Comparison of ENCODE assay signal across 8 cellular contexts in the genomic region with DNA sequence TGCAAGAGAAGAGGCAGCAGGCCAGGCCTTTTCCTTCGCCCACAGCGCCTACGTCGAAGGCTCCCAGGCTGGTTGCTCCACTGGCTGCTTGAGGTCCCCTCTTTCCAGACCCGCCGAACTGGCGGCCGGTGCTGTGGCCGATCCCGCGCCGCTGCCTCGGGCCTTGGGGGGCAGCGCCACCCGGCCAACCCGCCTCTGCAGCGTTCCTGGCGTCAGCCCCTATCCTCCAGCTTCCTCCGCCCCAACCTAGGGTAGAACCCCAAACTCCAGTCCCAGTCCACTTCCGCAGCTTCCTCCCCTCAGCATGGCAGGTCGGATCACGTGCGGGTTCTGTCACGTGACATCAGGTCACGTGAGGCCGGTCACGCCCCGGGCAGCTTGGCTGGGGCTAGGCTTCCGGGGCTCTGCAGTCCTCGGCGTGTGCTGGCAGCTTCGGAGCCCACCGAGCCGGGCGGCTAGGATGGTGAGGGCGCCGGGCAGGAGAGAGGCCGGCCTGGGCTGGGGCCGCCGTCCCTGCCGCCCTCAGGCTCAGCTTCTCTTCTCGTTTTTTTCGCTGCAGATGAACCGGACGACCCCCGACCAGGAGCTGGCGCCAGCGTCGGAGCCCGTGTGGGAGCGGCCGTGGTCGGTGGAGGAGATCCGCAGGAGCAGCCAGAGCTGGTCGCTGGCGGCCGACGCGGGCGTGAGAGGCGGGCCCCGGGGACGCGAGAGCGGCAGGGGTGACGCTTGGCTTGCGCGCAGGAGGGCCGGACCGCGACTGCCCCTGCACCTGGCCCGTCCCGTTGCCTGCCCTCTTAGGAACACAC. TPM values are rescaled to one million over a fixed set of nuclear protein-coding genes. Genes with fewer than 3 reads are reported as not detected.
DNase-seq lines count a peak whose midpoint lies in the region; ATAC-seq, FAIRE-seq and TF ChIP-seq lines count a peak whose summit lies in the region.
"Not testable (repeated sequence)": the region's sequence is repeated elsewhere in the genome, so short reads cannot be mapped to it uniquely, and the experiment has no call there.

A gene with protein sequence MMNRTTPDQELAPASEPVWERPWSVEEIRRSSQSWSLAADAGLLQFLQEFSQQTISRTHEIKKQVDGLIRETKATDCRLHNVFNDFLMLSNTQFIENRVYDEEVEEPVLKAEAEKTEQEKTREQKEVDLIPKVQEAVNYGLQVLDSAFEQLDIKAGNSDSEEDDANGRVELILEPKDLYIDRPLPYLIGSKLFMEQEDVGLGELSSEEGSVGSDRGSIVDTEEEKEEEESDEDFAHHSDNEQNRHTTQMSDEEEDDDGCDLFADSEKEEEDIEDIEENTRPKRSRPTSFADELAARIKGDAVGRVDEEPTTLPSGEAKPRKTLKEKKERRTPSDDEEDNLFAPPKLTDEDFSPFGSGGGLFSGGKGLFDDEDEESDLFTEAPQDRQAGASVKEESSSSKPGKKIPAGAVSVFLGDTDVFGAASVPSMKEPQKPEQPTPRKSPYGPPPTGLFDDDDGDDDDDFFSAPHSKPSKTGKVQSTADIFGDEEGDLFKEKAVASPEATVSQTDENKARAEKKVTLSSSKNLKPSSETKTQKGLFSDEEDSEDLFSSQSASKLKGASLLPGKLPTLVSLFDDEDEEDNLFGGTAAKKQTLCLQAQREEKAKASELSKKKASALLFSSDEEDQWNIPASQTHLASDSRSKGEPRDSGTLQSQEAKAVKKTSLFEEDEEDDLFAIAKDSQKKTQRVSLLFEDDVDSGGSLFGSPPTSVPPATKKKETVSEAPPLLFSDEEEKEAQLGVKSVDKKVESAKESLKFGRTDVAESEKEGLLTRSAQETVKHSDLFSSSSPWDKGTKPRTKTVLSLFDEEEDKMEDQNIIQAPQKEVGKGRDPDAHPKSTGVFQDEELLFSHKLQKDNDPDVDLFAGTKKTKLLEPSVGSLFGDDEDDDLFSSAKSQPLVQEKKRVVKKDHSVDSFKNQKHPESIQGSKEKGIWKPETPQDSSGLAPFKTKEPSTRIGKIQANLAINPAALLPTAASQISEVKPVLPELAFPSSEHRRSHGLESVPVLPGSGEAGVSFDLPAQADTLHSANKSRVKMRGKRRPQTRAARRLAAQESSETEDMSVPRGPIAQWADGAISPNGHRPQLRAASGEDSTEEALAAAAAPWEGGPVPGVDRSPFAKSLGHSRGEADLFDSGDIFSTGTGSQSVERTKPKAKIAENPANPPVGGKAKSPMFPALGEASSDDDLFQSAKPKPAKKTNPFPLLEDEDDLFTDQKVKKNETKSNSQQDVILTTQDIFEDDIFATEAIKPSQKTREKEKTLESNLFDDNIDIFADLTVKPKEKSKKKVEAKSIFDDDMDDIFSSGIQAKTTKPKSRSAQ (N-terminal part only) (plus strand): TSS at position 409 of the 806 bp plus-strand sequence. CDS start 52 bp downstream, at position 461.

- DNase-seq in NCI-H187 (lab: John Stamatoyannopoulos, UW): peak; percentile 51 to 54
- DNase-seq in T-helper 9 cell: peak; percentile 20
- DNase-seq in astrocyte (ENCODE audit: low read depth): peak; percentile 51
- peak; percentile 50 for DNase-seq in hepatic stellate cell (ENCODE audit: low spot score)
- peak; percentile 94 to 96 for DNase-seq in uterus

- not testable (repeated sequence) for TF ChIP-seq CTCF in astrocyte (IDR thresholded peaks at IDR 0.05; ENCODE audit: insufficient read depth, low read depth, low read length); uterus (IDR thresholded peaks at IDR 0.05)

- not testable (repeated sequence) for H3K79me2 ChIP-seq in astrocyte (ENCODE audit: insufficient read depth, low read length)

- H4K20me1 ChIP-seq in astrocyte (ENCODE audit: insufficient read depth, low read length): not testable (repeated sequence)

- H2AFZ ChIP-seq in astrocyte (ENCODE audit: low read depth, low read length): peak within 1 kb of the TSS; percentile 80

- H3K9me3 Mint-ChIP-seq in astrocyte (ENCODE audit: unreplicated experiment): not testable (repeated sequence)

- not testable (repeated sequence) for H3K36me3 ChIP-seq in astrocyte (ENCODE audit: insufficient read depth, low read length); rectal smooth muscle tissue (ENCODE audit: control insufficient read depth, insufficient read depth, low read length); uterus

- H3K27me3 ChIP-seq in astrocyte (ENCODE audit: insufficient read depth, low read length); rectal smooth muscle tissue (ENCODE audit: control insufficient read depth, insufficient read depth, low read length); uterus: not testable (repeated sequence)

- peak within 1 kb of the TSS; percentile 80 for H3K9ac ChIP-seq in astrocyte (ENCODE audit: low read length)
- H3K9ac ChIP-seq in rectal smooth muscle tissue (ENCODE audit: low read length): not testable (repeated sequence)

- peak within 1 kb of the TSS; percentile 82 for H3K4me2 ChIP-seq in astrocyte (ENCODE audit: low read length)

- not testable (repeated sequence) for FAIRE-seq in astrocyte (lab: Jason Lieb, UNC)

- peak within 1 kb of the TSS; percentile 71 for H3K4me3 ChIP-seq in astrocyte (ENCODE audit: insufficient read depth, low read depth, low read length)
- peak within 1 kb of the TSS; percentile 74 for H3K4me3 ChIP-seq in rectal smooth muscle tissue (ENCODE audit: low read length)
- H3K4me3 ChIP-seq in uterus: peak within 1 kb of the TSS; percentile 44 to 63

- H3K4me3 Mint-ChIP-seq in astrocyte (ENCODE audit: unreplicated experiment): peak within 1 kb of the TSS; percentile 81

- H3K36me3 Mint-ChIP-seq in astrocyte (ENCODE audit: low read depth, unreplicated experiment): not testable (repeated sequence)

- not testable (repeated sequence) for H3K4me1 Mint-ChIP-seq in astrocyte (ENCODE audit: low read depth, unreplicated experiment)

- ATAC-seq in GM18505 (IDR thresholded peaks at IDR 0.05; ENCODE audit: unreplicated experiment) (peak; percentile 87), HG02938 (IDR thresholded peaks at IDR 0.05; ENCODE audit: unreplicated experiment) (peak; percentile 90)

- H3K27ac Mint-ChIP-seq in astrocyte (ENCODE audit: unreplicated experiment): not testable (repeated sequence)

- intact Hi-C loops in uterus (cut with DNase I; ENCODE audit: low total_unique reads): not testable (repeated sequence)

- peak within 1 kb of the TSS; percentile 68 for H3K27ac ChIP-seq in astrocyte (ENCODE audit: low read depth, low read length)
- H3K27ac ChIP-seq in rectal smooth muscle tissue (ENCODE audit: low read depth, low read length): peak within 1 kb of the TSS; percentile 59
- peak within 1 kb of the TSS; percentile 61 to 71 for H3K27ac ChIP-seq in uterus

- not testable (repeated sequence) for H3K4me1 ChIP-seq in astrocyte (ENCODE audit: insufficient read depth, low read length); rectal smooth muscle tissue (ENCODE audit: control insufficient read depth, insufficient read depth, low read length); uterus

- H3K27me3 Mint-ChIP-seq in astrocyte (ENCODE audit: low read depth, unreplicated experiment): not testable (repeated sequence)

- not testable (repeated sequence) for H3K9me3 ChIP-seq in astrocyte (ENCODE audit: insufficient read depth, low read depth, low read length); uterus

- TF ChIP-seq POLR2A in GM18505 (IDR thresholded peaks at IDR 0.05; ENCODE audit: borderline replicate concordance, extremely low read depth, insufficient read depth, insufficient read length) (peak; percentile 82), uterus (IDR thresholded peaks at IDR 0.05) (peak in 1 of 2 donors; percentile 26)

RNA-seq across cellular contexts. Expression of the gene that starts here (rescaled TPM):
- total RNA-seq in astrocyte: 40.7 and 41.2 TPM in 2 replicates
- total RNA-seq in uterus: 10 to 100 TPM; 14.3 to 54.6 (median 24.7) TPM

Comparison
In these comparisons a context has a peak if more than half of its experiments do, and no peak if none do; other contexts are left out.
1. Peak in every context shown above with its lines: DNase-seq, ATAC-seq, H3K4me3 ChIP-seq and H3K27ac ChIP-seq.
2. DNase-seq: peak in every context shown above with its lines; median percentile 95 in uterus; 52 in NCI-H187; 51 in astrocyte; 50 in hepatic stellate cell; 20 in T-helper 9 cell.